ENCODE assay signal across 9 cellular contexts in genomic region chr18:26133652-26134051, GRCh38. TPM values are rescaled to one million over a fixed set of nuclear protein-coding genes. Genes with fewer than 3 reads are reported as not detected.
A peak's percentile ranks its signal among the peaks of the same experiment; 100 is the strongest.
DNase-seq lines count a peak whose midpoint lies in the region; ATAC-seq and TF ChIP-seq lines count a peak whose summit lies in the region.
"Had no signal": no experiment of that assay in that cellular context is flagged by ENCODE, and none has a peak within 500 bp of the region (broad histone marks: within the 10 kb centered on the region; RNA-seq: fewer than 3 reads in every experiment).

Gene PSMA8, plus strand, starts transcription at chr18:26133869. Its CDS starts 97 bp downstream, at chr18:26133966.

- H3K4me1 ChIP-seq in right atrium auricular region, result no peaks in the 10 kb centered on the region
- no peaks in the 10 kb centered on the region for H3K4me1 ChIP-seq in mononuclear cell (ENCODE audit: insufficient read depth, low read length)
- H3K4me1 ChIP-seq: A549 had no signal

- H3K4me3 ChIP-seq in right atrium auricular region (no peak within 1 kb of the TSS), mononuclear cell (ENCODE audit: low read length) (peak within 1 kb of the TSS; percentile 17)
- H3K4me3 ChIP-seq: A549 had no signal

- H3K36me3 Mint-ChIP-seq in type B pancreatic cell, result no peaks in the 10 kb centered on the region

- no peaks in the 10 kb centered on the region for H3K9me3 Mint-ChIP-seq in type B pancreatic cell

- ATAC-seq in Right ventricle myocardium superior (ENCODE audit: poor library complexity) (peak; percentile 53), GM21576 (IDR thresholded peaks at IDR 0.05; ENCODE audit: unreplicated experiment) (no peak)
- ATAC-seq: A549 had no signal

- H3K27me3 ChIP-seq in right atrium auricular region (no peaks in the 10 kb centered on the region), mononuclear cell (ENCODE audit: insufficient read depth, low read length) (no peaks in the 10 kb centered on the region)

- H3K4me3 Mint-ChIP-seq in type B pancreatic cell, result peak within 1 kb of the TSS; percentile 20

- TF ChIP-seq CTCF in right atrium auricular region (IDR thresholded peaks at IDR 0.05), result no peak
- TF ChIP-seq CTCF in type B pancreatic cell (conservative IDR thresholded peaks at IDR 0.05), result no peak

- H3K9me3 ChIP-seq in right atrium auricular region (no peaks in the 10 kb centered on the region), mononuclear cell (ENCODE audit: low read depth, low read length) (no peaks in the 10 kb centered on the region)
- H3K9me3 ChIP-seq: A549 had no signal

- H3K4me1 Mint-ChIP-seq in type B pancreatic cell (ENCODE audit: unreplicated experiment), result peaks cover 4% of the 10 kb centered on the region

- no peak within 1 kb of the TSS for H3K27ac ChIP-seq in right atrium auricular region
- H3K27ac ChIP-seq: A549 had no signal

- DNase-seq in Right ventricle myocardium superior (peak; percentile 48), right atrium auricular region (ENCODE audit: low spot score) (no peak), activated gamma-delta T cell treated with Interleukin-2 at 50 U/mL for 16 hours (peak; percentile 48), type B pancreatic cell (ENCODE audit: extremely low spot score, unreplicated experiment) (no peak), occipital lobe (lab: John Stamatoyannopoulos, UW) (no peak), NCI-H1048 (lab: John Stamatoyannopoulos, UW) (no peak)

- H3K27me3 Mint-ChIP-seq in type B pancreatic cell, result peaks cover 3% of the 10 kb centered on the region

- no peak within 1 kb of the TSS for H3K27ac Mint-ChIP-seq in type B pancreatic cell

- no peaks in the 10 kb centered on the region for H3K36me3 ChIP-seq in right atrium auricular region

- intact Hi-C loops in Right ventricle myocardium superior (cut with DNase I), result no loop called here

RNA-seq across cellular contexts. Expression of gene PSMA8, which starts in this region (rescaled TPM):
- 0.48 TPM for total RNA-seq in Right ventricle myocardium superior
- not detected for total RNA-seq in right atrium auricular region
- 0.42 TPM for total RNA-seq in mononuclear cell
- total RNA-seq in type B pancreatic cell (ENCODE audit: low replicate concordance), result 0.14 TPM in 1 of 2 replicates, not detected in the other
- total RNA-seq in occipital lobe, result not detected

Comparison
In these comparisons a context has a peak if more than half of its experiments do, and no peak if none do; other contexts are left out.
1. Peak in DNase-seq and ATAC-seq in Right ventricle myocardium superior; RNA of the gene not detected or under 1 TPM.